ENCODE assay signal across 2 cellular contexts in the genomic region with DNA sequence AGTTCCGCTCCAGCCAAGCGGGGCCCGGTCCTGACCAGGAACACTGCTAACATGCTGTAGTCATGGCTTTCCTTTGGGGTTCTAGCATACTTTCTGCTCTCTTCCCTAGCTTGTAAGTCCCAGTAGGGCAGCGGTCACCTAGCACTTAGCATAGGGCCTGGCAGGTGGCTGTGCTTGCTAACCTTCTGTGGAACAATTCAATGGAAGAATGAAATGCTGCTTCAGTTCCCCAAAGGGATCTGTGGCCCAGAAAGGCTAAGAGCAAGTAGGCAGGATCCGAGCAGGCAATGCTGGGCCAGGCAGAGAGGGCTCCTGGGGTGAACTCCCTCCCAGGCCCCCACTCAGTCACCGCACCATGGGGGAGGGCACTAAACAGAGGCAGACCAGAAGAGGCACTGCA.
TF ChIP-seq lines count a peak whose summit lies in the region.

No MANE protein-coding gene starts in this region.

TF ChIP-seq in SK-N-SH, 30 proteins besides CTCF, POLR2A, EP300 and RAD21 (continued from another document):
- TF ChIP-seq IRF3 (IDR thresholded peaks at IDR 0.05; ENCODE audit: low read depth, low read length) = no peak

TF ChIP-seq in SK-N-SH treated with all-trans-retinoic acid at 6 μM for 48 hours, 23 proteins besides CTCF, POLR2A, EP300 and RAD21 (continued from another document):
- TF ChIP-seq, protein P1, sequence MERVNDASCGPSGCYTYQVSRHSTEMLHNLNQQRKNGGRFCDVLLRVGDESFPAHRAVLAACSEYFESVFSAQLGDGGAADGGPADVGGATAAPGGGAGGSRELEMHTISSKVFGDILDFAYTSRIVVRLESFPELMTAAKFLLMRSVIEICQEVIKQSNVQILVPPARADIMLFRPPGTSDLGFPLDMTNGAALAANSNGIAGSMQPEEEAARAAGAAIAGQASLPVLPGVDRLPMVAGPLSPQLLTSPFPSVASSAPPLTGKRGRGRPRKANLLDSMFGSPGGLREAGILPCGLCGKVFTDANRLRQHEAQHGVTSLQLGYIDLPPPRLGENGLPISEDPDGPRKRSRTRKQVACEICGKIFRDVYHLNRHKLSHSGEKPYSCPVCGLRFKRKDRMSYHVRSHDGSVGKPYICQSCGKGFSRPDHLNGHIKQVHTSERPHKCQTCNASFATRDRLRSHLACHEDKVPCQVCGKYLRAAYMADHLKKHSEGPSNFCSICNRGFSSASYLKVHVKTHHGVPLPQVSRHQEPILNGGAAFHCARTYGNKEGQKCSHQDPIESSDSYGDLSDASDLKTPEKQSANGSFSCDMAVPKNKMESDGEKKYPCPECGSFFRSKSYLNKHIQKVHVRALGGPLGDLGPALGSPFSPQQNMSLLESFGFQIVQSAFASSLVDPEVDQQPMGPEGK (CRISPR knock-in tag; IDR thresholded peaks at IDR 0.05; ENCODE audit: borderline replicate concordance) = no peak
- TF ChIP-seq OSR1 (CRISPR knock-in tag; IDR thresholded peaks at IDR 0.05) (no peak), ZNF70 (CRISPR knock-in tag; IDR thresholded peaks at IDR 0.05) (no peak), ZC3H10 (CRISPR knock-in tag; IDR thresholded peaks at IDR 0.05) (no peak), ARNTL (CRISPR knock-in tag; IDR thresholded peaks at IDR 0.05; ENCODE audit: borderline replicate concordance, low read depth) (no peak), ZFP3 (CRISPR knock-in tag; IDR thresholded peaks at IDR 0.05) (no peak), TCF4 (CRISPR knock-in tag; IDR thresholded peaks at IDR 0.05; ENCODE audit: borderline replicate concordance) (no peak), PPARA (CRISPR knock-in tag; IDR thresholded peaks at IDR 0.05; ENCODE audit: borderline replicate concordance) (no peak), ZNF8 (CRISPR knock-in tag; IDR thresholded peaks at IDR 0.05) (no peak), SNAI2 (CRISPR knock-in tag; IDR thresholded peaks at IDR 0.05) (no peak)
- TF ChIP-seq, protein P2, sequence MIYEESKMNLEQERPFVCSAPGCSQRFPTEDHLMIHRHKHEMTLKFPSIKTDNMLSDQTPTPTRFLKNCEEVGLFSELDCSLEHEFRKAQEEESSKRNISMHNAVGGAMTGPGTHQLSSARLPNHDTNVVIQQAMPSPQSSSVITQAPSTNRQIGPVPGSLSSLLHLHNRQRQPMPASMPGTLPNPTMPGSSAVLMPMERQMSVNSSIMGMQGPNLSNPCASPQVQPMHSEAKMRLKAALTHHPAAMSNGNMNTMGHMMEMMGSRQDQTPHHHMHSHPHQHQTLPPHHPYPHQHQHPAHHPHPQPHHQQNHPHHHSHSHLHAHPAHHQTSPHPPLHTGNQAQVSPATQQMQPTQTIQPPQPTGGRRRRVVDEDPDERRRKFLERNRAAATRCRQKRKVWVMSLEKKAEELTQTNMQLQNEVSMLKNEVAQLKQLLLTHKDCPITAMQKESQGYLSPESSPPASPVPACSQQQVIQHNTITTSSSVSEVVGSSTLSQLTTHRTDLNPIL (CRISPR knock-in tag; IDR thresholded peaks at IDR 0.05; ENCODE audit: low read depth) = no peak
- TF ChIP-seq, protein P3, sequence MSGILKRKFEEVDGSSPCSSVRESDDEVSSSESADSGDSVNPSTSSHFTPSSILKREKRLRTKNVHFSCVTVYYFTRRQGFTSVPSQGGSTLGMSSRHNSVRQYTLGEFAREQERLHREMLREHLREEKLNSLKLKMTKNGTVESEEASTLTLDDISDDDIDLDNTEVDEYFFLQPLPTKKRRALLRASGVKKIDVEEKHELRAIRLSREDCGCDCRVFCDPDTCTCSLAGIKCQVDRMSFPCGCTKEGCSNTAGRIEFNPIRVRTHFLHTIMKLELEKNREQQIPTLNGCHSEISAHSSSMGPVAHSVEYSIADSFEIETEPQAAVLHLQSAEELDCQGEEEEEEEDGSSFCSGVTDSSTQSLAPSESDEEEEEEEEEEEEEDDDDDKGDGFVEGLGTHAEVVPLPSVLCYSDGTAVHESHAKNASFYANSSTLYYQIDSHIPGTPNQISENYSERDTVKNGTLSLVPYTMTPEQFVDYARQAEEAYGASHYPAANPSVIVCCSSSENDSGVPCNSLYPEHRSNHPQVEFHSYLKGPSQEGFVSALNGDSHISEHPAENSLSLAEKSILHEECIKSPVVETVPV (CRISPR knock-in tag; IDR thresholded peaks at IDR 0.05) = no peak
